In genomic region chr3:87789049-87789448, GRCh38 we compare ENCODE assay signal across 2 cellular contexts. TPM values are rescaled to one million over a fixed set of nuclear protein-coding genes. Genes with fewer than 3 reads are reported as not detected.
"Had no signal": no experiment of that assay in that cellular context is flagged by ENCODE, and none has a peak within 500 bp of the region (broad histone marks: within the 10 kb centered on the region; RNA-seq: fewer than 3 reads in every experiment).

No MANE protein-coding gene starts in this region.

RNA-seq across cellular contexts. Expression of gene HTR1F, which starts 3.5 kb away (rescaled TPM):
- total RNA-seq: G401, GM12878 had no signal
- polyA plus RNA-seq: GM12878 had no signal
